ENCODE assay signal across 8 cellular contexts in genomic region chr11:9313648-9314290, GRCh38. TPM values are rescaled to one million over a fixed set of nuclear protein-coding genes. Genes with fewer than 3 reads are reported as not detected.
DNase-seq lines count a peak whose midpoint lies in the region; ATAC-seq and TF ChIP-seq lines count a peak whose summit lies in the region.

No MANE protein-coding gene starts in this region.

- CTCF ChIA-PET in activated CD4-positive, alpha-beta memory T cell treated with anti-CD3 and anti-CD28 coated beads, Interleukin-2, amount 10 ng/mL, durations not matched to agents 7 days and 5 days (lab: Charles Lee), result interaction anchor here (0.6 to 1.8 kb wide), 5 partner anchors 12 to 642 kb away, joined by 3 to 10 read pairs (median 3); no protein-coding TSS in a partner anchor

- peaks cover 2% of the 10 kb centered on the region for H3K27me3 ChIP-seq in CD4-positive, CD25-positive, alpha-beta regulatory T cell (ENCODE audit: control insufficient read depth, insufficient read depth, low read length)
- no peaks in the 10 kb centered on the region for H3K27me3 ChIP-seq in foreskin keratinocyte

- H3K36me3 Mint-ChIP-seq in CD4-positive, CD25-positive, alpha-beta regulatory T cell, result peaks cover 12% of the 10 kb centered on the region
- H3K36me3 Mint-ChIP-seq in activated CD4-positive, alpha-beta memory T cell treated with anti-CD3 and anti-CD28 coated beads, Interleukin-2, amount 10 ng/mL, durations not matched to agents 7 days and 5 days (ENCODE audit: low read depth), result peaks cover 30% of the 10 kb centered on the region

- H3K4me1 ChIP-seq in CD4-positive, CD25-positive, alpha-beta regulatory T cell (ENCODE audit: control insufficient read depth, insufficient read depth, low read length, poor library complexity, severe bottlenecking), result peaks cover 32% of the 10 kb centered on the region
- peaks cover 4% of the 10 kb centered on the region for H3K4me1 ChIP-seq in foreskin keratinocyte

- peak overlapping the region; percentile 95 to 100 (median 99) for H3K4me3 Mint-ChIP-seq in CD4-positive, CD25-positive, alpha-beta regulatory T cell
- H3K4me3 Mint-ChIP-seq in activated CD4-positive, alpha-beta memory T cell treated with anti-CD3 and anti-CD28 coated beads, Interleukin-2, amount 10 ng/mL, durations not matched to agents 7 days and 5 days, result peak overlapping the region; percentile 92

- no peaks in the 10 kb centered on the region for H3K9me3 ChIP-seq in CD4-positive, CD25-positive, alpha-beta regulatory T cell (ENCODE audit: control insufficient read depth in 2 of 2, low read length in 2 of 2)

- H3K4me1 Mint-ChIP-seq in CD4-positive, CD25-positive, alpha-beta regulatory T cell, result peaks cover 9 to 57% (median 29%) of the 10 kb centered on the region in 4 donors
- peaks cover 39% of the 10 kb centered on the region for H3K4me1 Mint-ChIP-seq in activated CD4-positive, alpha-beta memory T cell treated with anti-CD3 and anti-CD28 coated beads, Interleukin-2, amount 10 ng/mL, durations not matched to agents 7 days and 5 days

- H3K36me3 ChIP-seq in CD4-positive, CD25-positive, alpha-beta regulatory T cell (ENCODE audit: control insufficient read depth, insufficient read depth, low read length), result no peaks in the 10 kb centered on the region

- H3K4me3 ChIP-seq in CD4-positive, CD25-positive, alpha-beta regulatory T cell (ENCODE audit: low read depth, low read length), result peak overlapping the region; percentile 95

- H3K27me3 Mint-ChIP-seq in CD4-positive, CD25-positive, alpha-beta regulatory T cell, result peaks cover 22% of the 10 kb centered on the region
- peaks cover 16% of the 10 kb centered on the region for H3K27me3 Mint-ChIP-seq in activated CD4-positive, alpha-beta memory T cell treated with anti-CD3 and anti-CD28 coated beads, Interleukin-2, amount 10 ng/mL, durations not matched to agents 7 days and 5 days

- H3K27ac ChIP-seq in CD4-positive, CD25-positive, alpha-beta regulatory T cell (ENCODE audit: insufficient read depth, low read length, poor library complexity, severe bottlenecking), result peak overlapping the region; percentile 87
- H3K27ac ChIP-seq in foreskin keratinocyte, result peak overlapping the region; percentile 65

- no peak for TF ChIP-seq CTCF in foreskin keratinocyte (conservative IDR thresholded peaks at IDR 0.05)

- ATAC-seq in CD4-positive, CD25-positive, alpha-beta regulatory T cell (ENCODE audit: low read depth in 2 of 2), result no peak
- ATAC-seq in GM19455 (IDR thresholded peaks at IDR 0.05; ENCODE audit: unreplicated experiment) (peak; percentile 20), foreskin keratinocyte (peak; percentile 14)

- peak in 1 of 3 donors; percentile 50 for DNase-seq in CD4-positive, CD25-positive, alpha-beta regulatory T cell
- DNase-seq in HT1080 (ENCODE audit: low read depth) (peak; percentile 9), foreskin keratinocyte (peak in 1 of 2 donors; percentile 8), occipital lobe (lab: John Stamatoyannopoulos, UW) (peak; percentile 25), NOMO-1 treated with dmso at 0.1 percent for 144 hours (lab: John Stamatoyannopoulos, UW; ENCODE audit: unreplicated experiment) (no peak), COLO829 (ENCODE audit: low spot score) (no peak)
- no peak for DNase-seq in activated CD4-positive, alpha-beta memory T cell treated with anti-CD3 and anti-CD28 coated beads, Interleukin-2, amount 10 ng/mL, durations not matched to agents 7 days and 5 days

- POLR2A ChIA-PET in activated CD4-positive, alpha-beta memory T cell treated with anti-CD3 and anti-CD28 coated beads, Interleukin-2, amount 10 ng/mL, durations not matched to agents 7 days and 5 days (lab: Charles Lee), result interaction anchor here (0.6 to 3.6 kb wide), 16 partner anchors 9 to 632 kb away, joined by 3 to 40 read pairs (median 4); partner anchors contain the start of genes DENND5A, IPO7, RPL27A and TMEM9B

- H3K9me3 Mint-ChIP-seq in CD4-positive, CD25-positive, alpha-beta regulatory T cell, result no peaks in the 10 kb centered on the region
- no peaks in the 10 kb centered on the region for H3K9me3 Mint-ChIP-seq in activated CD4-positive, alpha-beta memory T cell treated with anti-CD3 and anti-CD28 coated beads, Interleukin-2, amount 10 ng/mL, durations not matched to agents 7 days and 5 days

- peak overlapping the region; percentile 99 to 100 (median 99) for H3K27ac Mint-ChIP-seq in CD4-positive, CD25-positive, alpha-beta regulatory T cell
- peak overlapping the region; percentile 91 for H3K27ac Mint-ChIP-seq in activated CD4-positive, alpha-beta memory T cell treated with anti-CD3 and anti-CD28 coated beads, Interleukin-2, amount 10 ng/mL, durations not matched to agents 7 days and 5 days

RNA-seq across cellular contexts. Expression of gene TMEM41B, which starts 0.6 kb away (rescaled TPM):
- total RNA-seq in CD4-positive, CD25-positive, alpha-beta regulatory T cell, result 35.5 TPM
- 10 to 100 TPM in 2 of 4 donors, 1 to 10 TPM in 2; 5.0 to 13.6 (median 10.0) TPM for polyA plus RNA-seq in CD4-positive, CD25-positive, alpha-beta regulatory T cell
- total RNA-seq in HT1080 (2014; rRNA removed; shearing (Covaris generic)), result 34.3 and 45.8 TPM in 2 replicates
- polyA plus RNA-seq in HT1080 (2015; cell fraction: cytosol; rRNA removed), result 25.4 and 29.6 TPM in 2 replicates
- polyA plus RNA-seq in HT1080 (2015; cell fraction: nucleus; rRNA removed), result 64.6 and 80.8 TPM in 2 replicates
- total RNA-seq in activated CD4-positive, alpha-beta memory T cell treated with anti-CD3 and anti-CD28 coated beads, Interleukin-2, amount 10 ng/mL, durations not matched to agents 7 days and 5 days, result 10 to 100 TPM; 43.3 to 49.0 TPM
- total RNA-seq in foreskin keratinocyte, result 58.4 and 71.7 TPM in 2 replicates
- polyA plus RNA-seq in foreskin keratinocyte, result 28.6 and 31.9 TPM in 2 replicates
- total RNA-seq in occipital lobe, result 74.1 TPM

RNA-seq across cellular contexts. Expression of gene DENND5A, which starts 48.6 kb away (rescaled TPM):
- total RNA-seq in CD4-positive, CD25-positive, alpha-beta regulatory T cell, result 44.3 TPM
- polyA plus RNA-seq in CD4-positive, CD25-positive, alpha-beta regulatory T cell, result 1 to 10 TPM; 2.2 to 6.6 (median 3.6) TPM
- total RNA-seq in HT1080 (2014; rRNA removed; shearing (Covaris generic)), result 45.6 and 53.5 TPM in 2 replicates
- polyA plus RNA-seq in HT1080 (2015; cell fraction: cytosol; rRNA removed), result 47.9 and 55.4 TPM in 2 replicates
- polyA plus RNA-seq in HT1080 (2015; cell fraction: nucleus; rRNA removed), result 54.3 and 61.7 TPM in 2 replicates
- 10 to 100 TPM; 11.6 to 13.7 TPM for total RNA-seq in activated CD4-positive, alpha-beta memory T cell treated with anti-CD3 and anti-CD28 coated beads, Interleukin-2, amount 10 ng/mL, durations not matched to agents 7 days and 5 days
- total RNA-seq in foreskin keratinocyte (33.1 and 37.6 TPM in 2 replicates), occipital lobe (137 TPM)
- 16.2 and 19.9 TPM in 2 replicates for polyA plus RNA-seq in foreskin keratinocyte

Comparison
In these comparisons a context has a peak if more than half of its experiments do, and no peak if none do; other contexts are left out.
1. ATAC-seq: peak in GM19455 (single experiment) and foreskin keratinocyte (single experiment); none in CD4-positive, CD25-positive, alpha-beta regulatory T cell (0 of 2).
2. DNase-seq: peak in HT1080 (single experiment) and occipital lobe (single experiment); none in activated CD4-positive, alpha-beta memory T cell treated with anti-CD3 and anti-CD28 coated beads, Interleukin-2, amount 10 ng/mL, durations not matched to agents 7 days and 5 days (single experiment), NOMO-1 treated with dmso at 0.1 percent for 144 hours (single experiment) and COLO829 (single experiment).